In genomic region chr5:80128129-80128528, GRCh38 we compare ENCODE assay signal across 1 cellular context.
TF ChIP-seq lines count a peak whose summit lies in the region.

No MANE protein-coding gene starts in this region.

TF ChIP-seq in HepG2, 621 proteins besides CTCF, POLR2A, EP300 and RAD21 (continued from another document):
- TF ChIP-seq RXRB (CRISPR knock-in tag; IDR thresholded peaks at IDR 0.05; ENCODE audit: borderline replicate concordance) (peak; percentile 41; the same call in 1 of the 2 replicates), PAXIP1 (CRISPR knock-in tag; conservative IDR thresholded peaks at IDR 0.05) (peak; percentile 79), ZNF451 (CRISPR knock-in tag; IDR thresholded peaks at IDR 0.05) (no peak), NCOR1 (IDR thresholded peaks at IDR 0.05; ENCODE audit: borderline replicate concordance, low read length) (peak; percentile 65; the same call in 1 of the 2 replicates), HNF4G (IDR thresholded peaks at IDR 0.05; ENCODE audit: borderline replicate concordance, low read depth, low read length) (peak; percentile 54; the same call in 1 of the 2 replicates), HNF4G (CRISPR knock-in tag; IDR thresholded peaks at IDR 0.05; ENCODE audit: borderline replicate concordance, low read depth) (no peak), TFAP4 (IDR thresholded peaks at IDR 0.05; ENCODE audit: borderline replicate concordance, low read depth) (peak; percentile 68), PITX1 (CRISPR knock-in tag; IDR thresholded peaks at IDR 0.05) (peak; percentile 43; the same call in 1 of the 2 replicates), ZBTB25 (CRISPR knock-in tag; IDR thresholded peaks at IDR 0.05) (no peak), RCOR2 (CRISPR knock-in tag; IDR thresholded peaks at IDR 0.05) (peak; percentile 64; the same call in 1 of the 2 replicates), NFRKB (IDR thresholded peaks at IDR 0.05) (no peak)
